Comparison of ENCODE assay signal across 24 cellular contexts in genomic region chr12:125191361-125192087, GRCh38. TPM values are rescaled to one million over a fixed set of nuclear protein-coding genes. Genes with fewer than 3 reads are reported as not detected.
"Had no signal": no experiment of that assay in that cellular context is flagged by ENCODE, and none has a peak within 500 bp of the region (broad histone marks: within the 10 kb centered on the region; RNA-seq: fewer than 3 reads in every experiment).

No MANE protein-coding gene starts in this region.

- H3K4me2 ChIP-seq: hepatocyte had no signal

- H3K79me2 ChIP-seq: hepatocyte had no signal

- H3K27me3 ChIP-seq: ovary had no signal

- H3K9me3 ChIP-seq: left ventricle myocardium inferior, ovary, sigmoid colon, spleen, suprapubic skin, thoracic aorta, tibial artery, uterus had no signal

- H3K36me3 ChIP-seq: left ventricle myocardium inferior, ovary, sigmoid colon, spleen, suprapubic skin, thoracic aorta, tibial artery, uterus had no signal

- H3K4me1 Mint-ChIP-seq: natural killer cell; stimulated activated effector memory CD8-positive, alpha-beta T cell treated with anti-CD3 and anti-CD28 coated beads, Interleukin-12 subunit alpha, Interleukin-12 subunit beta, amount 100 ng/mL, for 72 hours had no signal

- H3K4me3 Mint-ChIP-seq: mesothelial cell of epicardium; naive B cell; natural killer cell; stimulated activated effector memory CD8-positive, alpha-beta T cell treated with anti-CD3 and anti-CD28 coated beads, Interleukin-12 subunit alpha, Interleukin-12 subunit beta, amount 100 ng/mL, for 72 hours; stimulated activated naive CD8-positive, alpha-beta T cell treated with anti-CD3 and anti-CD28 coated beads, Interleukin-15, Interleukin-2, amounts not matched to agents 100 ng/mL and 50 ng/mL, for 24 hours; type B pancreatic cell had no signal

- H3K27ac ChIP-seq: hepatocyte, left ventricle myocardium inferior, ovary, sigmoid colon, spleen, suprapubic skin, thoracic aorta, tibial artery, uterus had no signal

- H3K4me3 ChIP-seq: hepatocyte, left ventricle myocardium inferior, lung, ovary, sigmoid colon, spleen, suprapubic skin, thoracic aorta, tibial artery, uterus had no signal

- H2AFZ ChIP-seq: hepatocyte had no signal

- H3K36me3 Mint-ChIP-seq: mesothelial cell of epicardium; naive B cell; natural killer cell; stimulated activated effector memory CD8-positive, alpha-beta T cell treated with anti-CD3 and anti-CD28 coated beads, Interleukin-12 subunit alpha, Interleukin-12 subunit beta, amount 100 ng/mL, for 72 hours; type B pancreatic cell had no signal

- FAIRE-seq: small intestine had no signal

- DNase-seq: islet precursor cell; left ventricle myocardium inferior; mesendoderm; naive B cell; natural killer cell; ovary; retina; right cardiac atrium; sigmoid colon; small intestine; spleen; stimulated activated CD4-positive, alpha-beta T cell treated with anti-CD3 and anti-CD28 coated beads, Interleukin-4, amount 100 ng/mL, for 24 hours; stimulated activated naive CD4-positive, alpha-beta T cell; tibial artery; uterus had no signal

- H3K9me3 Mint-ChIP-seq: mesothelial cell of epicardium; natural killer cell; stimulated activated effector memory CD8-positive, alpha-beta T cell treated with anti-CD3 and anti-CD28 coated beads, Interleukin-12 subunit alpha, Interleukin-12 subunit beta, amount 100 ng/mL, for 72 hours; stimulated activated naive CD8-positive, alpha-beta T cell treated with anti-CD3 and anti-CD28 coated beads, Interleukin-15, Interleukin-2, amounts not matched to agents 100 ng/mL and 50 ng/mL, for 24 hours; type B pancreatic cell had no signal

- H3K27ac Mint-ChIP-seq: mesothelial cell of epicardium; naive B cell; natural killer cell; progenitor cell of endocrine pancreas; stimulated activated effector memory CD8-positive, alpha-beta T cell treated with anti-CD3 and anti-CD28 coated beads, Interleukin-12 subunit alpha, Interleukin-12 subunit beta, amount 100 ng/mL, for 72 hours; stimulated activated naive CD8-positive, alpha-beta T cell treated with anti-CD3 and anti-CD28 coated beads, Interleukin-15, Interleukin-2, amounts not matched to agents 100 ng/mL and 50 ng/mL, for 24 hours; type B pancreatic cell had no signal

- ATAC-seq: natural killer cell; right cardiac atrium; stimulated activated effector memory CD8-positive, alpha-beta T cell treated with anti-CD3 and anti-CD28 coated beads, Interleukin-12 subunit alpha, Interleukin-12 subunit beta, amount 100 ng/mL, for 72 hours had no signal

RNA-seq across cellular contexts. Expression of gene TMEM132B, which starts 5.3 kb away (rescaled TPM):
- total RNA-seq: natural killer cell had no signal
